In the genomic region with DNA sequence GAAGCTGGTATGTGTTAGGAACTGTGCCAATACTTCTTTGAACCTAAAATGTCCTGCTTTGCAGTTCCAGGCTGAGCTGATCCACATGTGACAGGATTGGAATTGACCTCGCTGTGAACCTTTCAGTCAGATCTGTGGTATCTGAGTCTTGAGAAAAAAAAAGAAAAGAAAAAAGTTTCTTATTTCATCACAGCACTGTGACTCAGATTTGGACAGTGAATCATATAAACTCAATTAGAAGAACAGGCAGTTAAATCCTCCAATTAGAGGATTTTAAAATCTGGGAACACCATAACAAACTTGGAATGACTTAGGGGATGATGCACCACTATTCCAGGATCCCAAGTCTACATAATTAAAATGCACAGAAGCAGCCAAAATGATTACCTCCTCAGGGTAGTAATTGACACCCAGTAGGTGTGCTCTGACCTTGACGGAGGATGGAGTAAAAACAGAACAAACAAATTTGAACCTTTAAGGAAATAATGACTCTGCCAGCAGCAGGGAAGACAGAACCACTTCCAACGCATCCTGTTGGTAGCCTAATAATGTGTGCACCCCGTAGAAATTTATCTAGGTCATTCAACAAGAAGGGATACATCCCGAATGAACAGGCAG, we compare ENCODE assay signal across 8 cellular contexts. TPM values are rescaled to one million over a fixed set of nuclear protein-coding genes. Genes with fewer than 3 reads are reported as not detected.
A peak's percentile ranks its signal among the peaks of the same experiment; 100 is the strongest.
DNase-seq lines count a peak whose midpoint lies in the region; ATAC-seq, FAIRE-seq and TF ChIP-seq lines count a peak whose summit lies in the region.

No MANE protein-coding gene starts in this region.

- H3K36me3 ChIP-seq in pancreas (no peaks in the 10 kb centered on the region), Caco-2 (ENCODE audit: control insufficient read depth, insufficient read depth, low read length) (no peaks in the 10 kb centered on the region)

- no peak overlapping the region for H3K27ac Mint-ChIP-seq in Caco-2 (ENCODE audit: unreplicated experiment)

- 59 to 66% methylated on average over 5 of the region's 5 CpGs for WGBS in pancreas, 2 donors

- DNase-seq in EL (peak; percentile 95), NCI-H748 (lab: John Stamatoyannopoulos, UW; ENCODE audit: unreplicated experiment) (peak; percentile 73), epidermal melanocyte (ENCODE audit: insufficient read length, low spot score) (peak; percentile 86), pancreas (no peak), Caco-2 (no peak), NCI-H1930 (lab: John Stamatoyannopoulos, UW) (no peak)

- TF ChIP-seq CTCF in pancreas (IDR thresholded peaks at IDR 0.05) (no peak), Caco-2 (IDR thresholded peaks at IDR 0.05; ENCODE audit: insufficient read depth in 1 of 2, low read depth in 1 of 2, low read length in 1 of 2, severe bottlenecking in 1 of 2, unreplicated experiment in 1 of 2) (no peak)

- H3K9me3 Mint-ChIP-seq in Caco-2 (ENCODE audit: unreplicated experiment), result no peaks in the 10 kb centered on the region

- no TSS peak for BruUV-seq in Caco-2 (replicated peaks; lab: Mats Ljungman, UMichigan)

- H3K4me3 Mint-ChIP-seq in Caco-2 (ENCODE audit: unreplicated experiment), result no peak overlapping the region

- H3K27ac ChIP-seq in pancreas, result no peak overlapping the region

- H3K27me3 ChIP-seq in pancreas (no peaks in the 10 kb centered on the region), Caco-2 (replicated peaks; ENCODE audit: control insufficient read depth, insufficient read depth, low read length) (no peaks in the 10 kb centered on the region)

- H3K9me3 ChIP-seq in pancreas (no peaks in the 10 kb centered on the region), Caco-2 (no peaks in the 10 kb centered on the region)

- H3K4me1 ChIP-seq in pancreas (no peaks in the 10 kb centered on the region), Caco-2 (no peaks in the 10 kb centered on the region)

- H3K4me3 ChIP-seq in pancreas (no peak overlapping the region), Caco-2 (ENCODE audit: low read depth, low read length) (no peak overlapping the region)

- ATAC-seq in pancreas, result peak in 3 of 4 donors; percentile 40 to 84 (median 61)
- ATAC-seq in HG03520 (IDR thresholded peaks at IDR 0.05; ENCODE audit: unreplicated experiment), result no peak
- ATAC-seq in HG03460 (IDR thresholded peaks at IDR 0.05; ENCODE audit: unreplicated experiment), result no peak

- peaks cover 6% of the 10 kb centered on the region for H3K4me1 Mint-ChIP-seq in Caco-2 (ENCODE audit: low read depth, unreplicated experiment)

- H3K36me3 Mint-ChIP-seq in Caco-2 (ENCODE audit: insufficient read depth, unreplicated experiment), result no peaks in the 10 kb centered on the region

- POLR2A ChIA-PET in Caco-2 (lab: Charles Lee), result no interaction called here

- FAIRE-seq in pancreas (lab: Jason Lieb, UNC), result no peak

- CTCF ChIA-PET in Caco-2 (lab: Charles Lee), result no interaction called here

- intact Hi-C loops in pancreas (cut with DNase I), result no loop called here
- intact Hi-C loops in Caco-2 (cut with micrococcal nuclease; ENCODE audit: unreplicated experiment), result no loop called here

- H3K27me3 Mint-ChIP-seq in Caco-2 (ENCODE audit: insufficient read depth, unreplicated experiment), result no peaks in the 10 kb centered on the region

RNA-seq across cellular contexts. Expression of a gene that starts 57.8 kb away (rescaled TPM):
- total RNA-seq in pancreas (10 to 100 TPM; 11.4 to 25.1 (median 18.6) TPM), Caco-2 (2022) (71.5 and 73.9 TPM in 2 replicates)
- 1 to 10 TPM; 5.4 to 6.7 TPM for polyA plus RNA-seq in pancreas

Comparison
In these comparisons a context has a peak if more than half of its experiments do, and no peak if none do; other contexts are left out.
1. DNase-seq: peak in EL (single experiment), NCI-H748 (single experiment) and epidermal melanocyte (single experiment); none in pancreas (0 of 6), Caco-2 (0 of 2) and NCI-H1930 (0 of 2).
2. ATAC-seq: peak in pancreas (3 of 4); none in HG03520 (single experiment) and HG03460 (single experiment).